In genomic region chr17:18993876-18994275, GRCh38 we compare ENCODE assay signal across 22 cellular contexts. TPM values are rescaled to one million over a fixed set of nuclear protein-coding genes. Genes with fewer than 3 reads are reported as not detected.
DNase-seq lines count a peak whose midpoint lies in the region; ATAC-seq, FAIRE-seq and TF ChIP-seq lines count a peak whose summit lies in the region.
"Had no signal": no experiment of that assay in that cellular context is flagged by ENCODE, and none has a peak within 500 bp of the region (broad histone marks: within the 10 kb centered on the region; RNA-seq: fewer than 3 reads in every experiment).

No MANE protein-coding gene starts in this region.

- TF ChIP-seq CTCF in AG04450 (IDR thresholded peaks at IDR 0.05; ENCODE audit: low read depth, low read length) (no peak), keratinocyte (optimal IDR thresholded peaks at IDR 0.05 in 1 of 3, IDR thresholded peaks at IDR 0.05 in 1 of 3, conservative IDR thresholded peaks at IDR 0.05 in 1 of 3; ENCODE audit: extremely low read depth in 1 of 3, insufficient read depth in 2 of 3, low read length in 3 of 3) (no peak)

- no peak overlapping the region for H3K9ac ChIP-seq in keratinocyte (ENCODE audit: control insufficient read depth, extremely low read depth, insufficient read depth, low read length)
- H3K9ac ChIP-seq: BLaER1 treated with 17β-estradiol and CSF1 and Interleukin-3, amounts not matched to agents 10 nM and 100 nM had no signal

- H3K36me3 ChIP-seq in keratinocyte (ENCODE audit: control insufficient read depth in 2 of 2, extremely low read depth in 1 of 2, insufficient read depth in 2 of 2, low read length in 2 of 2) (peaks cover 14 to 49% of the 10 kb centered on the region in 2 experiments), HAP-1 (replicated peaks) (no peaks in the 10 kb centered on the region)

- H3K4me3 ChIP-seq in AG04450 (ENCODE audit: low read depth, low read length), result 0 out of 2 replicates have a peak overlapping the region, but pooled peaks have one; percentile 10
- no peak overlapping the region for H3K4me3 ChIP-seq in keratinocyte (ENCODE audit: control insufficient read depth in 2 of 3, extremely low read depth in 1 of 3, insufficient read depth in 2 of 3, low read depth in 1 of 3, low read length in 3 of 3)
- H3K4me3 ChIP-seq in HAP-1, result no peak overlapping the region
- H3K4me3 ChIP-seq: BLaER1 treated with 17β-estradiol and CSF1 and Interleukin-3, amounts not matched to agents 10 nM and 100 nM; dorsolateral prefrontal cortex; GM12878; spleen; stomach had no signal

- H3K9me1 ChIP-seq in keratinocyte (ENCODE audit: control insufficient read depth, extremely low read depth, insufficient read depth, low read length), result peaks cover 5% of the 10 kb centered on the region

- peak overlapping the region; percentile 75 for H3K27ac ChIP-seq in AG04450 (ENCODE audit: low read depth, low read length)
- no peak overlapping the region for H3K27ac ChIP-seq in keratinocyte (ENCODE audit: control insufficient read depth, insufficient read depth, low read length)
- H3K27ac ChIP-seq: BLaER1 treated with 17β-estradiol and CSF1 and Interleukin-3, amounts not matched to agents 10 nM and 100 nM; dorsolateral prefrontal cortex; spleen had no signal

- CTCF ChIA-PET in AG04450 (lab: Charles Lee), result no interaction called here

- DNase-seq in AG04450 (ENCODE audit: low read depth, low spot score), result peak; percentile 34
- DNase-seq in HTR-8/SVneo (ENCODE audit: insufficient read length, low spot score), result no peak
- DNase-seq in central memory CD8-positive, alpha-beta T cell (ENCODE audit: low spot score in 2 of 2), result no peak
- DNase-seq in keratinocyte (ENCODE audit: low read depth, low spot score), result no peak
- DNase-seq in RCC 7860 (ENCODE audit: low spot score), result no peak
- DNase-seq in NCI-H526 (lab: John Stamatoyannopoulos, UW), result no peak
- no peak for DNase-seq in HAP-1 (ENCODE audit: low spot score in 2 of 2)
- no peak for DNase-seq in NCI-H2081 treated with DMSO at 0.1 percent for 48 hours (lab: John Stamatoyannopoulos, UW)
- DNase-seq: activated CD4-positive, alpha-beta T cell treated with anti-CD3 and anti-CD28 coated beads, Interleukin-2, amount 10 ng/mL, durations not matched to agents 24 days and 14 days; DMS153; dorsolateral prefrontal cortex; erythroblast; NCI-H1417 treated with DMSO at 0.1 percent for 48 hours; retina; SHP77; spleen; stimulated activated CD4-positive, alpha-beta T cell treated with anti-CD3 and anti-CD28 coated beads, Interleukin-4, amount 100 ng/mL, for 24 hours; stomach had no signal

- peaks cover 71% of the 10 kb centered on the region for H3K4me1 ChIP-seq in keratinocyte (ENCODE audit: control insufficient read depth, extremely low read depth, insufficient read depth, low read length)
- no peaks in the 10 kb centered on the region for H3K4me1 ChIP-seq in HAP-1

- POLR2A ChIA-PET in AG04450 (lab: Yijun Ruan, JAX), result interaction anchor here (1.0 kb wide), 2 partner anchors 8 to 33 kb away, joined by 3 read pairs; no protein-coding TSS in a partner anchor

- peaks cover 15% of the 10 kb centered on the region for H3K9me3 ChIP-seq in AG04450 (ENCODE audit: control insufficient read depth, insufficient read depth, low read length)
- no peaks in the 10 kb centered on the region for H3K9me3 ChIP-seq in keratinocyte (ENCODE audit: control insufficient read depth, low read depth, low read length)
- H3K9me3 ChIP-seq in HAP-1, result peaks cover 6% of the 10 kb centered on the region

- peak overlapping the region; percentile 56 for H3K4me2 ChIP-seq in keratinocyte (ENCODE audit: control insufficient read depth, extremely low read depth, insufficient read depth, low read depth, low read length)

- in situ Hi-C loops in HAP-1 (cut with MboI; ENCODE audit: low sequenced_read_pairs), result loop anchor here (25.0 kb wide), 1 partner anchor 643 kb away; the partner anchor contains the start of gene ALDH3A2

- peaks cover 66% of the 10 kb centered on the region for H4K20me1 ChIP-seq in keratinocyte (ENCODE audit: control insufficient read depth, extremely low read depth, insufficient read depth, low read length)

- dilution Hi-C loops in keratinocyte (cut with MboI; ENCODE audit: extremely low pct_ligation_motif_present, low sequenced_read_pairs), result no loop called here

- no peaks in the 10 kb centered on the region for H3K27me3 ChIP-seq in AG04450 (ENCODE audit: control insufficient read depth, insufficient read depth, low read length)
- no peaks in the 10 kb centered on the region for H3K27me3 ChIP-seq in keratinocyte (ENCODE audit: control insufficient read depth, extremely low read depth, insufficient read depth, low read length)
- H3K27me3 ChIP-seq in HAP-1 (ENCODE audit: low read depth), result no peaks in the 10 kb centered on the region
- H3K27me3 ChIP-seq: dorsolateral prefrontal cortex, spleen, stomach had no signal

- H3K4me1 Mint-ChIP-seq in central memory CD8-positive, alpha-beta T cell, result peaks cover 46% of the 10 kb centered on the region

- H2AFZ ChIP-seq in keratinocyte (ENCODE audit: control insufficient read depth, low read length), result no peak overlapping the region

- H3K79me2 ChIP-seq in keratinocyte (ENCODE audit: control insufficient read depth, insufficient read depth, low read length), result peaks cover 97% of the 10 kb centered on the region

- peaks cover 9% of the 10 kb centered on the region for H3K36me3 Mint-ChIP-seq in central memory CD8-positive, alpha-beta T cell (ENCODE audit: insufficient read depth)

- H3K9me3 Mint-ChIP-seq in central memory CD8-positive, alpha-beta T cell, result peaks cover 6% of the 10 kb centered on the region

- H3K27me3 Mint-ChIP-seq in central memory CD8-positive, alpha-beta T cell, result no peaks in the 10 kb centered on the region
- H3K27me3 Mint-ChIP-seq: activated CD4-positive, alpha-beta T cell treated with anti-CD3 and anti-CD28 coated beads, Interleukin-2, amount 10 ng/mL, durations not matched to agents 24 days and 14 days had no signal

- FAIRE-seq in HTR-8/SVneo (lab: Jason Lieb, UNC) (peak; percentile 88), keratinocyte (lab: Jason Lieb, UNC) (no peak), RCC 7860 (lab: Jason Lieb, UNC) (no peak)
- FAIRE-seq: A204.1, bronchial epithelial cell, GM12878 had no signal

- no peak overlapping the region for H3K27ac Mint-ChIP-seq in central memory CD8-positive, alpha-beta T cell (ENCODE audit: low read depth)
- H3K27ac Mint-ChIP-seq: activated CD4-positive, alpha-beta T cell treated with anti-CD3 and anti-CD28 coated beads, Interleukin-2, amount 10 ng/mL, durations not matched to agents 24 days and 14 days had no signal

- peak overlapping the region; percentile 65 for H3K4me3 Mint-ChIP-seq in central memory CD8-positive, alpha-beta T cell
- H3K4me3 Mint-ChIP-seq: activated CD4-positive, alpha-beta T cell treated with anti-CD3 and anti-CD28 coated beads, Interleukin-2, amount 10 ng/mL, durations not matched to agents 24 days and 14 days had no signal

- ATAC-seq in central memory CD8-positive, alpha-beta T cell (replicated peaks; ENCODE audit: extremely low read depth, poor library complexity, severe bottlenecking), result no peak

RNA-seq across cellular contexts. Expression of gene FAM83G, which starts 10.7 kb away (rescaled TPM):
- polyA plus RNA-seq in AG04450 (2011; rRNA removed) (4.8 and 6.1 TPM in 2 replicates), keratinocyte (23.2 to 29.8 TPM (median 23.7 TPM) in 3 replicates)
- 8.1 and 9.0 TPM in 2 replicates for polyA minus RNA-seq in AG04450 (2011; rRNA and poly(A)+ RNA removed)
- 17.7 TPM for polyA plus RNA-seq in keratinocyte (2011; ENCODE audit: low read depth)
- 15.2 and 25.5 TPM in 2 replicates for polyA plus RNA-seq in keratinocyte (2011; cell fraction: cytosol; rRNA removed)
- polyA plus RNA-seq in keratinocyte (2011; cell fraction: nucleus; rRNA removed), result 57.1 and 69.8 TPM in 2 replicates
- 30.2 and 48.6 TPM in 2 replicates for polyA plus RNA-seq in keratinocyte (2012; ENCODE audit: low replicate concordance)
- 29.1 to 51.3 TPM (median 33.1 TPM) in 3 replicates for polyA minus RNA-seq in keratinocyte
- 58.1 TPM for polyA minus RNA-seq in keratinocyte (2011; cell fraction: cytosol; rRNA and poly(A)+ RNA removed)
- polyA minus RNA-seq in keratinocyte (2011; cell fraction: nucleus; rRNA and poly(A)+ RNA removed), result 67.7 and 69.3 TPM in 2 replicates

RNA-seq across cellular contexts. Expression of gene SLC5A10, which starts 41.9 kb away (rescaled TPM):
- polyA plus RNA-seq in AG04450 (2011; rRNA removed) (not detected in 2 replicates), keratinocyte (0.02 to 0.04 TPM in 2 of 3 replicates, not detected in the other)
- 0.05 TPM in 1 of 2 replicates, not detected in the other for polyA minus RNA-seq in AG04450 (2011; rRNA and poly(A)+ RNA removed)
- polyA plus RNA-seq in keratinocyte (2011; ENCODE audit: low read depth), result 0.07 TPM
- 0.03 TPM in 1 of 2 replicates, not detected in the other for polyA plus RNA-seq in keratinocyte (2011; cell fraction: cytosol; rRNA removed)
- 0.08 and 0.14 TPM in 2 replicates for polyA plus RNA-seq in keratinocyte (2011; cell fraction: nucleus; rRNA removed)
- 0.27 TPM in 1 of 2 replicates, not detected in the other for polyA plus RNA-seq in keratinocyte (2012; ENCODE audit: low replicate concordance)
- polyA minus RNA-seq in keratinocyte, result not detected in 3 replicates
- polyA minus RNA-seq in keratinocyte (2011; cell fraction: cytosol; rRNA and poly(A)+ RNA removed), result not detected
- polyA minus RNA-seq in keratinocyte (2011; cell fraction: nucleus; rRNA and poly(A)+ RNA removed), result 0.31 and 0.32 TPM in 2 replicates

RNA-seq across cellular contexts. Expression of gene GRAP, which starts 52.9 kb away (rescaled TPM):
- polyA plus RNA-seq in AG04450 (2011; rRNA removed) (0.04 and 0.15 TPM in 2 replicates), keratinocyte (0.02 to 0.05 TPM (median 0.03 TPM) in 3 replicates)
- polyA minus RNA-seq in AG04450 (2011; rRNA and poly(A)+ RNA removed), result 0.09 and 0.56 TPM in 2 replicates
- not detected for polyA plus RNA-seq in keratinocyte (2011; ENCODE audit: low read depth)
- polyA plus RNA-seq in keratinocyte (2011; cell fraction: cytosol; rRNA removed), result 0.04 TPM in 1 of 2 replicates, not detected in the other
- polyA plus RNA-seq in keratinocyte (2011; cell fraction: nucleus; rRNA removed), result 0.12 TPM in 1 of 2 replicates, not detected in the other
- polyA plus RNA-seq in keratinocyte (2012; ENCODE audit: low replicate concordance), result not detected in 2 replicates
- not detected in 3 replicates for polyA minus RNA-seq in keratinocyte
- not detected for polyA minus RNA-seq in keratinocyte (2011; cell fraction: cytosol; rRNA and poly(A)+ RNA removed)
- polyA minus RNA-seq in keratinocyte (2011; cell fraction: nucleus; rRNA and poly(A)+ RNA removed), result not detected in 2 replicates
